Comparison of ENCODE assay signal across 26 cellular contexts in the genomic region with DNA sequence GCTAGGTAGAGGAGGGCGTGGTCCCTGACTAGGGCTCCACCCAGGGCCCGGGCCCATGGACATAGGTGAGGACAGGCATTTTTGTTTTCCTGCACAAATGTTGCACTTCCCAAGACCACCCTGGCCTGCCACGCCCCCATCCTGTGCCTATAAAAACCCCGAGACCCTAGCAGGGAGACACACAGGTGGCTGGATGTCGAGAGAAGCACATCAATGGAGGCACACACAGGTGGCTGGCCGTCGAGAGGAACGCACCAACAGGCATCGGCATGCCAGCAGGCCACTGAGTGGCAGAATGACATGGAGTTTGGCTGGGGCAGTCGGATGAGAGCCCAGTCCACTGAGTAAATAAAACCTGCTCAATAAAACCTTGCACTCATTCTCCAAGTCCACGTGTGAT.
"Had no signal": no experiment of that assay in that cellular context is flagged by ENCODE, and none has a peak within 500 bp of the region (broad histone marks: within the 10 kb centered on the region; RNA-seq: fewer than 3 reads in every experiment).

No MANE protein-coding gene starts in this region.

- H3K4me1 ChIP-seq: colonic mucosa, gastrocnemius medialis, left lung, stomach, thyroid gland had no signal

- H3K27me3 Mint-ChIP-seq: dendritic cell treated with granulocyte-macrophage colony-stimulating factor and Interleukin-4, amounts not matched to agents 40 ng/mL and 50 ng/mL, for 4 days had no signal

- H3K4me2 ChIP-seq: smooth muscle cell had no signal

- H3K27ac ChIP-seq: colonic mucosa, epithelial cell of prostate, gastrocnemius medialis, left lung, ovary, stomach, thyroid gland had no signal

- H3K36me3 ChIP-seq: colonic mucosa, gastrocnemius medialis, left lung, ovary, stomach, thyroid gland had no signal

- DNase-seq: colonic mucosa; effector CD8-positive, alpha-beta T cell; endodermal cell; foreskin fibroblast; gastrocnemius medialis; head of caudate nucleus; mesenchymal stem cell; naive thymus-derived CD4-positive, alpha-beta T cell; nephron progenitor cell; nucleus accumbens; ovary; stimulated activated CD4-positive, alpha-beta T cell treated with anti-CD3 and anti-CD28 coated beads, Interleukin-2, amount 100 ng/mL, for 24 hours; stimulated activated CD4-positive, alpha-beta T cell treated with anti-CD3 and anti-CD28 coated beads, Interleukin-4, amount 100 ng/mL, for 24 hours; stimulated activated naive CD4-positive, alpha-beta T cell treated with Interleukin-2 at 50 U/mL for 16 hours; stomach; thyroid gland; trophoblast cell had no signal

- H3K4me3 Mint-ChIP-seq: dendritic cell treated with granulocyte-macrophage colony-stimulating factor and Interleukin-4, amounts not matched to agents 40 ng/mL and 50 ng/mL, for 4 days; endodermal cell; mesothelial cell of epicardium; naive thymus-derived CD4-positive, alpha-beta T cell; nephron progenitor cell; stimulated activated effector memory CD8-positive, alpha-beta T cell treated with anti-CD3 and anti-CD28 coated beads, Interleukin-12 subunit alpha, Interleukin-12 subunit beta, amount 100 ng/mL, for 72 hours had no signal

- ATAC-seq: esophagus mucosa; gastrocnemius medialis; left lung; naive thymus-derived CD4-positive, alpha-beta T cell; sciatic nerve; stimulated activated effector memory CD8-positive, alpha-beta T cell treated with anti-CD3 and anti-CD28 coated beads, Interleukin-12 subunit alpha, Interleukin-12 subunit beta, amount 100 ng/mL, for 72 hours had no signal

- H3K4me3 ChIP-seq: colonic mucosa, gastrocnemius medialis, left lung, ovary, smooth muscle cell, stomach, thyroid gland had no signal

- H3K27me3 ChIP-seq: colonic mucosa, gastrocnemius medialis, left lung, ovary, stomach, thyroid gland had no signal

- H3K4me1 Mint-ChIP-seq: endodermal cell; naive thymus-derived CD4-positive, alpha-beta T cell; nephron progenitor cell; stimulated activated effector memory CD8-positive, alpha-beta T cell treated with anti-CD3 and anti-CD28 coated beads, Interleukin-12 subunit alpha, Interleukin-12 subunit beta, amount 100 ng/mL, for 72 hours had no signal

- H3K9me3 ChIP-seq: colonic mucosa, gastrocnemius medialis, left lung, ovary, stomach, thyroid gland had no signal

- FAIRE-seq: keratinocyte had no signal

- H3K9me3 Mint-ChIP-seq: naive thymus-derived CD4-positive, alpha-beta T cell; nephron progenitor cell had no signal

- H3K36me3 Mint-ChIP-seq: mesothelial cell of epicardium; naive thymus-derived CD4-positive, alpha-beta T cell; stimulated activated effector memory CD8-positive, alpha-beta T cell treated with anti-CD3 and anti-CD28 coated beads, Interleukin-12 subunit alpha, Interleukin-12 subunit beta, amount 100 ng/mL, for 72 hours had no signal

- H3K27ac Mint-ChIP-seq: dendritic cell treated with granulocyte-macrophage colony-stimulating factor and Interleukin-4, amounts not matched to agents 40 ng/mL and 50 ng/mL, for 4 days; endodermal cell; mesothelial cell of epicardium; nephron progenitor cell; stimulated activated effector memory CD8-positive, alpha-beta T cell treated with anti-CD3 and anti-CD28 coated beads, Interleukin-12 subunit alpha, Interleukin-12 subunit beta, amount 100 ng/mL, for 72 hours had no signal
